ENCODE assay signal across 8 cellular contexts in genomic region chr3:184604039-184604955, GRCh38. TPM values are rescaled to one million over a fixed set of nuclear protein-coding genes. Genes with fewer than 3 reads are reported as not detected.
DNase-seq lines count a peak whose midpoint lies in the region; ATAC-seq and TF ChIP-seq lines count a peak whose summit lies in the region.

No MANE protein-coding gene starts in this region.

- peaks cover 6% of the 10 kb centered on the region; the same call in 1 of the 2 replicates for H4K20me1 ChIP-seq in GM23338 (replicated peaks; ENCODE audit: insufficient read depth)

- H3K9me3 ChIP-seq in iPS-18c (ENCODE audit: control insufficient read depth, insufficient read depth, low read length), result no peaks in the 10 kb centered on the region

- DNase-seq in GM23338 (ENCODE audit: low spot score) (peak; percentile 94), sciatic nerve (ENCODE audit: low spot score) (no peak), NCI-H2196 treated with DMSO at 0.1 percent for 48 hours (lab: John Stamatoyannopoulos, UW; ENCODE audit: unreplicated experiment) (no peak)
- DNase-seq in effector CD4-positive, alpha-beta T cell, result no peak

- peak; percentile 52 for ATAC-seq in GM23338
- ATAC-seq in activated T-helper 17 cell treated with anti-CD3 and anti-CD28 coated beads, Interleukin-2, amount 50 U/mL, for 72 hours (replicated peaks), result no peak
- ATAC-seq in sciatic nerve, result peak; percentile 23
- no peak for ATAC-seq in GM18505 (IDR thresholded peaks at IDR 0.05; ENCODE audit: unreplicated experiment)
- no peak for ATAC-seq in GM19395 (IDR thresholded peaks at IDR 0.05; ENCODE audit: unreplicated experiment)

- H2AFZ ChIP-seq in GM23338, result peak overlapping the region; percentile 94

- intact Hi-C loops in sciatic nerve (cut with DNase I), result no loop called here

- peaks cover 100% of the 10 kb centered on the region for H3K27me3 ChIP-seq in GM23338 (ENCODE audit: insufficient read depth)

- peaks cover 32% of the 10 kb centered on the region for H3K4me1 Mint-ChIP-seq in GM23338
- H3K4me1 Mint-ChIP-seq in activated T-helper 17 cell treated with anti-CD3 and anti-CD28 coated beads, Interleukin-2, amount 50 U/mL, for 72 hours, result peaks cover 16% of the 10 kb centered on the region

- no peak for TF ChIP-seq POLR2A in GM18505 (IDR thresholded peaks at IDR 0.05; ENCODE audit: borderline replicate concordance, extremely low read depth, insufficient read depth, insufficient read length)

- H3K27me3 Mint-ChIP-seq in GM23338 (ENCODE audit: insufficient read depth, low read depth, poor library complexity), result peaks cover 67% of the 10 kb centered on the region
- H3K27me3 Mint-ChIP-seq in activated T-helper 17 cell treated with anti-CD3 and anti-CD28 coated beads, Interleukin-2, amount 50 U/mL, for 72 hours, result peaks cover 46% of the 10 kb centered on the region

- H3K4me1 ChIP-seq in GM23338 (ENCODE audit: insufficient read depth), result peaks cover 31% of the 10 kb centered on the region

- H3F3A ChIP-seq in GM23338 (replicated peaks; ENCODE audit: low read depth), result peaks cover 23% of the 10 kb centered on the region

- no peaks in the 10 kb centered on the region for H3K36me3 Mint-ChIP-seq in GM23338 (ENCODE audit: low read depth)
- H3K36me3 Mint-ChIP-seq in activated T-helper 17 cell treated with anti-CD3 and anti-CD28 coated beads, Interleukin-2, amount 50 U/mL, for 72 hours (ENCODE audit: low read depth), result no peaks in the 10 kb centered on the region

- no peak for TF ChIP-seq CTCF in GM23338 (conservative IDR thresholded peaks at IDR 0.05; ENCODE audit: low read depth in 2 of 2)

- H3K4me2 ChIP-seq in GM23338, result peak overlapping the region; percentile 93

- no peaks in the 10 kb centered on the region for H3K9me2 ChIP-seq in GM23338 (ENCODE audit: insufficient read depth)

- no peaks in the 10 kb centered on the region for H3K79me2 ChIP-seq in GM23338 (replicated peaks; ENCODE audit: insufficient read depth)

- no peaks in the 10 kb centered on the region; the same call in 2 of the 3 replicates for H3K9me3 Mint-ChIP-seq in GM23338
- no peaks in the 10 kb centered on the region for H3K9me3 Mint-ChIP-seq in activated T-helper 17 cell treated with anti-CD3 and anti-CD28 coated beads, Interleukin-2, amount 50 U/mL, for 72 hours

- H3K27ac ChIP-seq in GM23338 (ENCODE audit: low read depth), result no peak overlapping the region

- H3K27ac Mint-ChIP-seq in GM23338, result no peak overlapping the region
- H3K27ac Mint-ChIP-seq in activated T-helper 17 cell treated with anti-CD3 and anti-CD28 coated beads, Interleukin-2, amount 50 U/mL, for 72 hours, result no peak overlapping the region

- H3K36me3 ChIP-seq in GM23338 (ENCODE audit: insufficient read depth), result no peaks in the 10 kb centered on the region

- peak overlapping the region; percentile 77 for H3K4me3 Mint-ChIP-seq in GM23338
- peak overlapping the region; percentile 35 for H3K4me3 Mint-ChIP-seq in activated T-helper 17 cell treated with anti-CD3 and anti-CD28 coated beads, Interleukin-2, amount 50 U/mL, for 72 hours

- H3K4me3 ChIP-seq in GM23338, result peak overlapping the region; percentile 72
- H3K4me3 ChIP-seq in iPS-18c (ENCODE audit: insufficient read depth, low read depth, low read length), result peak overlapping the region; percentile 57

TF ChIP-seq in GM23338, 12 proteins besides CTCF, POLR2A, EP300 and RAD21 (continues in another document):
- peak; percentile 71 for TF ChIP-seq NANOG (IDR thresholded peaks at IDR 0.05; ENCODE audit: borderline replicate concordance)
- TF ChIP-seq, protein P1, sequence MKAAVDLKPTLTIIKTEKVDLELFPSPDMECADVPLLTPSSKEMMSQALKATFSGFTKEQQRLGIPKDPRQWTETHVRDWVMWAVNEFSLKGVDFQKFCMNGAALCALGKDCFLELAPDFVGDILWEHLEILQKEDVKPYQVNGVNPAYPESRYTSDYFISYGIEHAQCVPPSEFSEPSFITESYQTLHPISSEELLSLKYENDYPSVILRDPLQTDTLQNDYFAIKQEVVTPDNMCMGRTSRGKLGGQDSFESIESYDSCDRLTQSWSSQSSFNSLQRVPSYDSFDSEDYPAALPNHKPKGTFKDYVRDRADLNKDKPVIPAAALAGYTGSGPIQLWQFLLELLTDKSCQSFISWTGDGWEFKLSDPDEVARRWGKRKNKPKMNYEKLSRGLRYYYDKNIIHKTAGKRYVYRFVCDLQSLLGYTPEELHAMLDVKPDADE (IDR thresholded peaks at IDR 0.05), result peak; percentile 41; the same call in 1 of the 2 replicates
- TF ChIP-seq CREB1 (CRISPR knock-in tag; IDR thresholded peaks at IDR 0.05; ENCODE audit: low read depth), result no peak
- TF ChIP-seq EZH2phosphoT487 (IDR thresholded peaks at IDR 0.05; ENCODE audit: unreplicated experiment), result no peak
- TF ChIP-seq STAT1 (IDR thresholded peaks at IDR 0.05; ENCODE audit: unreplicated experiment), result no peak
- TF ChIP-seq ZNF114 (CRISPR knock-in tag; IDR thresholded peaks at IDR 0.05), result no peak
- peak; percentile 43; the same call in 1 of the 2 replicates for TF ChIP-seq POLR2AphosphoS5 (IDR thresholded peaks at IDR 0.05; ENCODE audit: low read depth)
- TF ChIP-seq ZNF331 (CRISPR knock-in tag; IDR thresholded peaks at IDR 0.05; ENCODE audit: low read depth), result no peak
- TF ChIP-seq JUNB (IDR thresholded peaks at IDR 0.05; ENCODE audit: unreplicated experiment), result no peak
- TF ChIP-seq, protein P2, sequence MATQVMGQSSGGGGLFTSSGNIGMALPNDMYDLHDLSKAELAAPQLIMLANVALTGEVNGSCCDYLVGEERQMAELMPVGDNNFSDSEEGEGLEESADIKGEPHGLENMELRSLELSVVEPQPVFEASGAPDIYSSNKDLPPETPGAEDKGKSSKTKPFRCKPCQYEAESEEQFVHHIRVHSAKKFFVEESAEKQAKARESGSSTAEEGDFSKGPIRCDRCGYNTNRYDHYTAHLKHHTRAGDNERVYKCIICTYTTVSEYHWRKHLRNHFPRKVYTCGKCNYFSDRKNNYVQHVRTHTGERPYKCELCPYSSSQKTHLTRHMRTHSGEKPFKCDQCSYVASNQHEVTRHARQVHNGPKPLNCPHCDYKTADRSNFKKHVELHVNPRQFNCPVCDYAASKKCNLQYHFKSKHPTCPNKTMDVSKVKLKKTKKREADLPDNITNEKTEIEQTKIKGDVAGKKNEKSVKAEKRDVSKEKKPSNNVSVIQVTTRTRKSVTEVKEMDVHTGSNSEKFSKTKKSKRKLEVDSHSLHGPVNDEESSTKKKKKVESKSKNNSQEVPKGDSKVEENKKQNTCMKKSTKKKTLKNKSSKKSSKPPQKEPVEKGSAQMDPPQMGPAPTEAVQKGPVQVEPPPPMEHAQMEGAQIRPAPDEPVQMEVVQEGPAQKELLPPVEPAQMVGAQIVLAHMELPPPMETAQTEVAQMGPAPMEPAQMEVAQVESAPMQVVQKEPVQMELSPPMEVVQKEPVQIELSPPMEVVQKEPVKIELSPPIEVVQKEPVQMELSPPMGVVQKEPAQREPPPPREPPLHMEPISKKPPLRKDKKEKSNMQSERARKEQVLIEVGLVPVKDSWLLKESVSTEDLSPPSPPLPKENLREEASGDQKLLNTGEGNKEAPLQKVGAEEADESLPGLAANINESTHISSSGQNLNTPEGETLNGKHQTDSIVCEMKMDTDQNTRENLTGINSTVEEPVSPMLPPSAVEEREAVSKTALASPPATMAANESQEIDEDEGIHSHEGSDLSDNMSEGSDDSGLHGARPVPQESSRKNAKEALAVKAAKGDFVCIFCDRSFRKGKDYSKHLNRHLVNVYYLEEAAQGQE (IDR thresholded peaks at IDR 0.05; ENCODE audit: unreplicated experiment), result no peak

RNA-seq across cellular contexts. Expression of gene EPHB3, which starts 42.7 kb away (rescaled TPM):
- 1.0 and 2.0 TPM in 2 replicates for total RNA-seq in GM23338 (2014; rRNA removed; shearing (Covaris generic))
- polyA plus RNA-seq in GM23338 (2016; fragmentation: Nextera tagmentation; extraction: Ambion mirVana), result 0.54 and 0.57 TPM in 2 replicates
- under 1 TPM in 1 of 2 donors, not detected in 1; 0.11 TPM for total RNA-seq in activated T-helper 17 cell treated with anti-CD3 and anti-CD28 coated beads, Interleukin-2, amount 50 U/mL, for 72 hours
- 15.2 TPM for total RNA-seq in sciatic nerve

Comparison
In these comparisons a context has a peak if more than half of its experiments do, and no peak if none do; other contexts are left out.
1. ATAC-seq: peak in GM23338 (single experiment) and sciatic nerve (single experiment); none in activated T-helper 17 cell treated with anti-CD3 and anti-CD28 coated beads, Interleukin-2, amount 50 U/mL, for 72 hours (single experiment), GM18505 (single experiment) and GM19395 (single experiment).